ENCODE assay signal across 21 cellular contexts in the genomic region with DNA sequence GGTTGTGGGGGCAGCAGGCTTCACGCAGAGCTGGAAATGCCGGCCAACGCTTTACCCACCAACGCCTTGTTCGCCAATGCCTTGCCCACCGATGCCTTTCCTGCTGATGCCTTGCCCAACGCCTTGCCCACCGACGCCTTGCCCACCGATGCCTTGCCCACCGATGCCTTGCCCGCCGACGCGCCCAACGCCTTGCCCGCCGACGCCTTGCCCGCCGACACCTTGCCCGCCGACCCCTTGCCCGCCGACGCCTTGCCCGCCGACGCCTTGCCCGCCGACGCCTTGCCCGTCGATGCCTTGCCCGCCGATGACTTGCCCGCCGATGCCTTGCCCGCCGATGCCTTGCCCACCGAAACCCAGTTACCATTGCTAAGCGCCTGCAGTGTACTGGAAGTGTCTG. TPM values are rescaled to one million over a fixed set of nuclear protein-coding genes. Genes with fewer than 3 reads are reported as not detected.
DNase-seq lines count a peak whose midpoint lies in the region; ATAC-seq and TF ChIP-seq lines count a peak whose summit lies in the region.
"Had no signal": no experiment of that assay in that cellular context is flagged by ENCODE, and none has a peak within 500 bp of the region (broad histone marks: within the 10 kb centered on the region; RNA-seq: fewer than 3 reads in every experiment).

No MANE protein-coding gene starts in this region.

- CTCF ChIA-PET in PC-3 (lab: Charles Lee), result no interaction called here

- H3K18ac ChIP-seq in neuronal stem cell (ENCODE audit: low read length), result no peak overlapping the region

- H3K4me1 Mint-ChIP-seq in nephron, result peaks cover 28% of the 10 kb centered on the region
- H3K4me1 Mint-ChIP-seq: CD14-positive monocyte had no signal

- peak overlapping the region in 2 of 3 experiments; percentile 6 to 21 for H3K27ac Mint-ChIP-seq in nephron
- H3K27ac Mint-ChIP-seq: CD4-positive, CD25-positive, alpha-beta regulatory T cell; CD8-positive, alpha-beta memory T cell had no signal

- H3K4me2 ChIP-seq in Loucy (ENCODE audit: low read depth, low read length, poor library complexity, severe bottlenecking), result peak overlapping the region; percentile 83
- H3K4me2 ChIP-seq in PC-3 (ENCODE audit: low read length), result 0 out of 2 replicates have a peak overlapping the region, but pooled peaks have one; percentile 67
- H3K4me2 ChIP-seq in neuronal stem cell (ENCODE audit: insufficient read depth, low read length, poor library complexity, severe bottlenecking), result no peak overlapping the region
- H3K4me2 ChIP-seq: BLaER1 had no signal

- no peak overlapping the region for H3K27ac ChIP-seq in PC-3 (ENCODE audit: low read length)
- no peak overlapping the region for H3K27ac ChIP-seq in neuronal stem cell (replicated peaks; ENCODE audit: low read length)
- H3K27ac ChIP-seq: BLaER1 had no signal

- H3K4me3 Mint-ChIP-seq in nephron, result no peak overlapping the region
- H3K4me3 Mint-ChIP-seq: CD14-positive monocyte; CD4-positive, alpha-beta memory T cell; CD4-positive, CD25-positive, alpha-beta regulatory T cell; CD8-positive, alpha-beta memory T cell had no signal

- no peak overlapping the region for H4K91ac ChIP-seq in neuronal stem cell (ENCODE audit: low read depth, low read length, poor library complexity)

- no peak for ATAC-seq in PC-3
- no peak for ATAC-seq in GM19324 (IDR thresholded peaks at IDR 0.05; ENCODE audit: low FRiP score, unreplicated experiment)

- BruUV-seq in PC-3 (replicated peaks; lab: Mats Ljungman, UMichigan), result no TSS peak

- H3K36me3 Mint-ChIP-seq in nephron (ENCODE audit: low read depth), result no peaks in the 10 kb centered on the region
- H3K36me3 Mint-ChIP-seq: CD14-positive monocyte; CD4-positive, alpha-beta memory T cell; CD4-positive, CD25-positive, alpha-beta regulatory T cell; CD8-positive, alpha-beta memory T cell had no signal

- H3K79me2 ChIP-seq in Loucy (ENCODE audit: insufficient read depth, low read length) (no peaks in the 10 kb centered on the region), PC-3 (ENCODE audit: low read length) (no peaks in the 10 kb centered on the region)

- H3K9me3 ChIP-seq in Loucy (ENCODE audit: insufficient read depth, low read depth, low read length) (no peaks in the 10 kb centered on the region), PC-3 (ENCODE audit: low read length) (no peaks in the 10 kb centered on the region), neuronal stem cell (replicated peaks in 1 of 2; ENCODE audit: control insufficient read depth in 2 of 2, insufficient read depth in 1 of 2, low read depth in 1 of 2, low read length in 2 of 2) (peaks cover 0 to 6% of the 10 kb centered on the region in 2 donors)
- H3K9me3 ChIP-seq: BE2C, BLaER1 had no signal

- TF ChIP-seq CTCF in Loucy (conservative IDR thresholded peaks at IDR 0.05; ENCODE audit: low read length), result no peak
- TF ChIP-seq CTCF in PC-3 (conservative IDR thresholded peaks at IDR 0.05; ENCODE audit: low read depth, low read length), result no peak
- no peak for TF ChIP-seq CTCF in nephron (IDR thresholded peaks at IDR 0.05; ENCODE audit: unreplicated experiment in 3 of 3)

- peak overlapping the region; percentile 77 for H3K23ac ChIP-seq in neuronal stem cell (ENCODE audit: low read depth, low read length, poor library complexity)

- H3K79me1 ChIP-seq in neuronal stem cell (ENCODE audit: low read depth, low read length), result peaks cover 3% of the 10 kb centered on the region

- H3K27me3 ChIP-seq in Loucy (ENCODE audit: insufficient read depth, low read length, poor library complexity, severe bottlenecking), result no peaks in the 10 kb centered on the region
- peaks cover 7% of the 10 kb centered on the region; the same call in 1 of the 2 replicates for H3K27me3 ChIP-seq in PC-3 (ENCODE audit: low read length)
- peaks cover 0 to 38% (median 3%) of the 10 kb centered on the region in 3 experiments for H3K27me3 ChIP-seq in neuronal stem cell (ENCODE audit: control insufficient read depth in 3 of 3, insufficient read depth in 3 of 3, low read depth in 1 of 3, low read length in 3 of 3)
- H3K27me3 ChIP-seq: BE2C, BLaER1 had no signal

- H4K20me1 ChIP-seq in Loucy (ENCODE audit: insufficient read depth, low read length, poor library complexity, severe bottlenecking) (no peaks in the 10 kb centered on the region), PC-3 (ENCODE audit: low read length) (peaks cover 9% of the 10 kb centered on the region; the same call in 1 of the 2 replicates)

- H3K14ac ChIP-seq in neuronal stem cell (ENCODE audit: low read length), result no peak overlapping the region

- no peak overlapping the region for H4K8ac ChIP-seq in neuronal stem cell (ENCODE audit: low read depth, low read length)

- H3K4me3 ChIP-seq in Loucy (ENCODE audit: low read length, poor library complexity, severe bottlenecking), result peak overlapping the region; percentile 63
- no peak overlapping the region for H3K4me3 ChIP-seq in PC-3 (ENCODE audit: low read length)
- no peak overlapping the region for H3K4me3 ChIP-seq in neuronal stem cell (ENCODE audit: low read length in 2 of 2)
- H3K4me3 ChIP-seq: BLaER1 had no signal

- H3K9me2 ChIP-seq in Loucy (replicated peaks; ENCODE audit: low read depth, low read length) (no peaks in the 10 kb centered on the region), PC-3 (replicated peaks; ENCODE audit: low read length) (no peaks in the 10 kb centered on the region)

- no peak overlapping the region for H2AK5ac ChIP-seq in neuronal stem cell (ENCODE audit: low read depth, low read length)

- H2AFZ ChIP-seq in Loucy (ENCODE audit: low read length) (no peak overlapping the region), PC-3 (ENCODE audit: low read length) (no peak overlapping the region), neuronal stem cell (ENCODE audit: low read length) (no peak overlapping the region)

- intact Hi-C loops in PC-3 (cut with micrococcal nuclease), result loop anchor here (5.0 kb wide), 1 partner anchor 120 kb away; a partner anchor contains a TSS

- H2BK5ac ChIP-seq in neuronal stem cell (ENCODE audit: low read length), result no peak overlapping the region

- H3K36me3 ChIP-seq in Loucy (ENCODE audit: insufficient read depth, low read length) (no peaks in the 10 kb centered on the region), PC-3 (ENCODE audit: low read depth, low read length) (no peaks in the 10 kb centered on the region), neuronal stem cell (replicated peaks in 1 of 2; ENCODE audit: control insufficient read depth in 2 of 2, insufficient read depth in 2 of 2, low read length in 2 of 2) (peaks cover 0 to 1% of the 10 kb centered on the region in 2 donors)
- H3K36me3 ChIP-seq: BE2C, BLaER1 had no signal

- no peak overlapping the region for H3K4ac ChIP-seq in neuronal stem cell (ENCODE audit: low read length)

- H2BK15ac ChIP-seq in neuronal stem cell (ENCODE audit: low read length), result no peak overlapping the region

- peaks cover 35% of the 10 kb centered on the region for H3K27me3 Mint-ChIP-seq in nephron (ENCODE audit: low read depth)

- H3F3A ChIP-seq in Loucy (ENCODE audit: low read depth), result peaks cover 15% of the 10 kb centered on the region
- no peaks in the 10 kb centered on the region for H3F3A ChIP-seq in PC-3 (ENCODE audit: low read length, unreplicated experiment)

- DNase-seq in PC-3, result no peak
- DNase-seq in neuronal stem cell (ENCODE audit: low spot score), result no peak
- DNase-seq in NCI-H2081 treated with DMSO at 0.1 percent for 48 hours (lab: John Stamatoyannopoulos, UW), result no peak
- no peak for DNase-seq in NCI-H1436 treated with DMSO at 0.1 percent for 48 hours (lab: John Stamatoyannopoulos, UW)
- DNase-seq: 8988T; ACHN; BE2C; C1 segment of cervical spinal cord; Calu3; CD4-positive, alpha-beta memory T cell; CD4-positive, CD25-positive, alpha-beta regulatory T cell; CD8-positive, alpha-beta memory T cell; COR-L47; GF-D8 had no signal

- POLR2A ChIA-PET in PC-3 (lab: Charles Lee; ENCODE audit: unreplicated experiment), result no interaction called here

- WGBS in neuronal stem cell (ENCODE audit: extremely low coverage in 2 of 2, insufficient read length in 2 of 2, insufficient replicate concordance in 1 of 2), 2 donors, result no CpG with 5 or more reads among the region's 42 CpGs

- no peak overlapping the region for H2BK120ac ChIP-seq in neuronal stem cell (ENCODE audit: low read depth, low read length)

- H3K9ac ChIP-seq in Loucy (ENCODE audit: low read depth, low read length, poor library complexity, severe bottlenecking), result no peak overlapping the region
- no peak overlapping the region for H3K9ac ChIP-seq in PC-3 (ENCODE audit: low read length)
- H3K9ac ChIP-seq in neuronal stem cell (ENCODE audit: low read depth, low read length, poor library complexity), result peak overlapping the region; percentile 56
- H3K9ac ChIP-seq: BLaER1 had no signal

- no peaks in the 10 kb centered on the region for H3K9me3 Mint-ChIP-seq in nephron
- H3K9me3 Mint-ChIP-seq: CD4-positive, alpha-beta memory T cell; CD4-positive, CD25-positive, alpha-beta regulatory T cell; CD8-positive, alpha-beta memory T cell had no signal

- H2BK12ac ChIP-seq in neuronal stem cell (ENCODE audit: low read length), result no peak overlapping the region

- H3K4me1 ChIP-seq in Loucy (ENCODE audit: insufficient read depth, low read length, poor library complexity, severe bottlenecking), result peaks cover 59% of the 10 kb centered on the region
- H3K4me1 ChIP-seq in PC-3 (ENCODE audit: insufficient read depth, low read length), result peaks cover 13% of the 10 kb centered on the region
- H3K4me1 ChIP-seq in neuronal stem cell (ENCODE audit: control insufficient read depth in 2 of 2, insufficient read depth in 1 of 2, low read depth in 1 of 2, low read length in 2 of 2), result peaks cover 0 to 4% of the 10 kb centered on the region in 2 donors
- H3K4me1 ChIP-seq: BE2C had no signal

RNA-seq across cellular contexts. Expression of a gene that starts 1.7 kb away (rescaled TPM):
- not detected in 2 replicates for total RNA-seq in PC-3 (2014; rRNA removed)
- not detected for polyA plus RNA-seq in neuronal stem cell (2013, experiment 1 of 2)
- not detected for polyA plus RNA-seq in neuronal stem cell (2013, experiment 2 of 2)
- total RNA-seq: A673; Calu3; CD4-positive, alpha-beta memory T cell; CD4-positive, CD25-positive, alpha-beta regulatory T cell; CD8-positive, alpha-beta memory T cell had no signal
- polyA plus RNA-seq: AG04450; CD14-positive monocyte; CD4-positive, alpha-beta memory T cell; CD4-positive, CD25-positive, alpha-beta regulatory T cell; CD8-positive, alpha-beta memory T cell had no signal

RNA-seq across cellular contexts. Expression of a gene that starts 25.4 kb away (rescaled TPM):
- total RNA-seq in PC-3 (2014; rRNA removed), result not detected in 2 replicates
- polyA plus RNA-seq in neuronal stem cell (2013, experiment 1 of 2), result not detected
- polyA plus RNA-seq in neuronal stem cell (2013, experiment 2 of 2), result not detected
- total RNA-seq: A673; Calu3; CD4-positive, alpha-beta memory T cell; CD4-positive, CD25-positive, alpha-beta regulatory T cell; CD8-positive, alpha-beta memory T cell had no signal
- polyA plus RNA-seq: AG04450; CD14-positive monocyte; CD4-positive, alpha-beta memory T cell; CD4-positive, CD25-positive, alpha-beta regulatory T cell; CD8-positive, alpha-beta memory T cell had no signal
